Comparison of ENCODE assay signal across 1 cellular context in the genomic region with DNA sequence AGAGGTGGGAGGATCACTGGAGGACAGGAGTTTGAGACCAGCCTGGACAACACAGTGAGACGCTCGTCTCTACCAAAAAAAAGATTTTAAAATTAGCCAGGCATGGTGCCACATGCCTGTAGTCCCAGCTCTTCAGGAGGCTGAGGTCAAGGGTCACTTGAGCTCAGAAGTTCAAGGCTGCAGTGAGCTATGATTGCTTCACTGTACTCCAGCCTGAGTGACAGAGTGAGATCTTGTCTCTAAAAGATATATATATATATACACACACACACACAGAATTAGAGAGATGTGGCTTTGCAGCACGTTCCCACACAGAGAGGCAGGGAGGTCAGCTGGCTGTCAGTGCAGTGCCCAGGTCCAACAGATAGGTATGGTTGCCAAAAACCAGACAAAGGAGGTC.
TF ChIP-seq lines count a peak whose summit lies in the region.
"Not testable (repeated sequence)": the region's sequence is repeated elsewhere in the genome, so short reads cannot be mapped to it uniquely, and the experiment has no call there.

No MANE protein-coding gene starts in this region.

TF ChIP-seq in K562, 482 proteins besides CTCF, POLR2A, EP300 and RAD21 (continued from another document):
- TF ChIP-seq, protein P1, sequence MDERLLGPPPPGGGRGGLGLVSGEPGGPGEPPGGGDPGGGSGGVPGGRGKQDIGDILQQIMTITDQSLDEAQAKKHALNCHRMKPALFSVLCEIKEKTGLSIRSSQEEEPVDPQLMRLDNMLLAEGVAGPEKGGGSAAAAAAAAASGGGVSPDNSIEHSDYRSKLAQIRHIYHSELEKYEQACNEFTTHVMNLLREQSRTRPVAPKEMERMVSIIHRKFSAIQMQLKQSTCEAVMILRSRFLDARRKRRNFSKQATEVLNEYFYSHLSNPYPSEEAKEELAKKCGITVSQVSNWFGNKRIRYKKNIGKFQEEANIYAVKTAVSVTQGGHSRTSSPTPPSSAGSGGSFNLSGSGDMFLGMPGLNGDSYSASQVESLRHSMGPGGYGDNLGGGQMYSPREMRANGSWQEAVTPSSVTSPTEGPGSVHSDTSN (CRISPR knock-in tag; IDR thresholded peaks at IDR 0.05; ENCODE audit: low read depth): not testable (repeated sequence)
- TF ChIP-seq, protein P1 (tag; conservative IDR thresholded peaks at IDR 0.05; ENCODE audit: low read depth): peak; percentile 30; the same call in 1 of the 2 replicates
- TF ChIP-seq NR2C1 (IDR thresholded peaks at IDR 0.05): not testable (repeated sequence)
- TF ChIP-seq NR2C1 (tag; IDR thresholded peaks at IDR 0.05): 0 out of 2 replicates have a peak, but pooled peaks have one; percentile 34
